ENCODE assay signal across 6 cellular contexts in the genomic region with DNA sequence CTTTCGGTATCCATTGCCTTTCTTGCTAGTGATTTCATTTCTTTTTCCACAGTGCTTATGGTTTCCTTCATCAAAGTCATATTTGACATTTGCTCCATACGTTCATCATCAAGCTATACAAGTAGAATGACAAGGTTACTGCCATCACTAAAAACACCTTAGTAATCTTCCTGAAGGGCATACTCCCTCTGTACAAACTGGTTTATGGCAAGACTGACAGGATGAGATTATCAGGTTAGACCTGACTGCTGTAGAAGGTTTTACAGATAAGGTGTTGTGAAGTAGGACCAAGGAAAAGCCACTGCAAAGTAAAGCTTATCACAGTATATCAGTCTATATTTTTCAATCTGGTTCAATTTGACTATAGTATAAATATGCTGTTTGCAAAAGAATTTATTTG. TPM values are rescaled to one million over a fixed set of nuclear protein-coding genes. Genes with fewer than 3 reads are reported as not detected.
"Had no signal": no experiment of that assay in that cellular context is flagged by ENCODE, and none has a peak within 500 bp of the region (broad histone marks: within the 10 kb centered on the region; RNA-seq: fewer than 3 reads in every experiment).

No MANE protein-coding gene starts in this region.

- H3K9ac ChIP-seq: GM23248 had no signal

- H3K9me3 ChIP-seq: HAP-1 had no signal

- H3K27ac ChIP-seq: GM23248 had no signal

- H3K4me1 ChIP-seq: HAP-1 had no signal

- FAIRE-seq: HepG2 had no signal

- H3K4me3 ChIP-seq: GM23248, HAP-1 had no signal

- H2AFZ ChIP-seq: GM23248 had no signal

- DNase-seq: GM23248, GOT3, H7, HFFc6 had no signal

- H3K36me3 ChIP-seq: HAP-1 had no signal

RNA-seq across cellular contexts. Expression of a gene that starts 37.5 kb away (rescaled TPM):
- polyA plus RNA-seq: GM23248 had no signal
